Comparison of ENCODE assay signal across 9 cellular contexts in the genomic region with DNA sequence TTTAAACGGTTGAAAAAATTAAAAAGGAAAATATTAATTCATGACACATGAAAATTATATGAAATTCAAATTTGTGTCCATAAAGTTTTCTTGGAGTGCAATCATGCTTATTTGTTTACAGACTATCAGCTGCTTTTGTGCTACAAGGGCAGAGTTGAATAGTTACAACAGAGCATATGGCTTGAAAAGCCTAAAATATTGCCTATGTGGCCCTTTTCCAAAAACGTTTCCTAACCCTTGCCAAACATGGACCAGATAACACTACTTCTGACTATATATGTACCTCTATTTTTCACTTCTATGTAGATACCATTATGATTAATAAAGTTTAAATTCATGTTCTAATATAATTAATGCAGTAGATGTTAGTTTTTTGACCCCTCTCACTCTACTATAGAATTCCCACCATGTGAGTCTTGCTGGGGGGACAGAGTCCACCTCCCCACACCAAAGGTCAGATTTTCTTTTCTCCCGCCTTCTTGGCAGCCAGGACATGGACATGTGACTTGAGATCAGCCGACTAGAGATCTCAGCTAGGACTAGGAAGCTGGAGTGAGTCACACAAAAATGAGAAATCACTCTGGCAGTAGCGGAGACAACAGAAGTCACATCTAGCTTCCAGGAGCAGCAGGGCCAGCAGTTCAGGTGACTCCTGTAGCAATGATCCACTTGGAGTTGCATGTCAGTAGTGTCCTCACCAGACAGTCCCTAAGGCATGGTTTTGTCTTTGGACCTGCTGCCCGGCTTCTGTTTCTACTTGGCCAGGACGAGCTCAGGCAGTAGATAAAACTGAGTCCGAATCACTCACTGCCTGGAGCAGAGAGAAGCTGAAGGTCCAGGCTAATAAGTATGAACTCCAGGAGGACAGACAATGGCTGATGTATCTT. TPM values are rescaled to one million over a fixed set of nuclear protein-coding genes. Genes with fewer than 3 reads are reported as not detected.
DNase-seq lines count a peak whose midpoint lies in the region; ATAC-seq and TF ChIP-seq lines count a peak whose summit lies in the region.
"Had no signal": no experiment of that assay in that cellular context is flagged by ENCODE, and none has a peak within 500 bp of the region (broad histone marks: within the 10 kb centered on the region; RNA-seq: fewer than 3 reads in every experiment).

No MANE protein-coding gene starts in this region.

- H3K9me3 ChIP-seq in endodermal cell (ENCODE audit: control insufficient read depth, low read length) (no peaks in the 10 kb centered on the region), aorta (ENCODE audit: control insufficient read depth, low read length) (no peaks in the 10 kb centered on the region)
- H3K9me3 ChIP-seq in naive thymus-derived CD4-positive, alpha-beta T cell (ENCODE audit: control insufficient read depth in 2 of 3, low read length in 3 of 3): no peaks in the 10 kb centered on the region

- H3K79me1 ChIP-seq in mesendoderm (ENCODE audit: low read length): no peaks in the 10 kb centered on the region

- H3K27me3 Mint-ChIP-seq in activated naive CD8-positive, alpha-beta T cell treated with anti-CD3 and anti-CD28 coated beads, Interleukin-2, amount 10 ng/mL, durations not matched to agents 7 days and 5 days: no peaks in the 10 kb centered on the region
- no peaks in the 10 kb centered on the region for H3K27me3 Mint-ChIP-seq in activated naive CD8-positive, alpha-beta T cell treated with anti-CD3 and anti-CD28 coated beads, Interleukin-2, amount 50 U/mL, for 24 hours
- no peaks in the 10 kb centered on the region for H3K27me3 Mint-ChIP-seq in endodermal cell (ENCODE audit: insufficient read depth)
- no peaks in the 10 kb centered on the region for H3K27me3 Mint-ChIP-seq in naive thymus-derived CD4-positive, alpha-beta T cell
- H3K27me3 Mint-ChIP-seq: activated CD4-positive, alpha-beta T cell treated with anti-CD3 and anti-CD28 coated beads, Interleukin-2, amount 10 ng/mL, durations not matched to agents 24 days and 14 days had no signal

- H2BK5ac ChIP-seq in mesendoderm (ENCODE audit: low read length): no peak overlapping the region

- no peak overlapping the region for H4K5ac ChIP-seq in mesendoderm (ENCODE audit: low read length)

- no peak for DNase-seq in activated naive CD8-positive, alpha-beta T cell treated with anti-CD3 and anti-CD28 coated beads, Interleukin-2, amount 10 ng/mL, durations not matched to agents 7 days and 5 days
- no peak for DNase-seq in activated naive CD8-positive, alpha-beta T cell treated with anti-CD3 and anti-CD28 coated beads, Interleukin-2, amount 50 U/mL, for 24 hours
- DNase-seq in endodermal cell: no peak
- no peak for DNase-seq in mesendoderm
- DNase-seq in aorta: peak in 1 of 2 donors; percentile 77
- DNase-seq in epidermal melanocyte (ENCODE audit: insufficient read length, low spot score): no peak
- DNase-seq in naive thymus-derived CD4-positive, alpha-beta T cell: no peak
- DNase-seq: activated CD4-positive, alpha-beta T cell treated with anti-CD3 and anti-CD28 coated beads, Interleukin-2, amount 10 ng/mL, durations not matched to agents 24 days and 14 days had no signal

- peaks cover 9% of the 10 kb centered on the region for H3K36me3 Mint-ChIP-seq in activated naive CD8-positive, alpha-beta T cell treated with anti-CD3 and anti-CD28 coated beads, Interleukin-2, amount 10 ng/mL, durations not matched to agents 7 days and 5 days
- peaks cover 14% of the 10 kb centered on the region for H3K36me3 Mint-ChIP-seq in activated naive CD8-positive, alpha-beta T cell treated with anti-CD3 and anti-CD28 coated beads, Interleukin-2, amount 50 U/mL, for 24 hours (ENCODE audit: low read depth)
- H3K36me3 Mint-ChIP-seq in endodermal cell (ENCODE audit: low read depth): peaks cover 19% of the 10 kb centered on the region
- peaks cover 0 to 28% (median 12%) of the 10 kb centered on the region in 5 donors for H3K36me3 Mint-ChIP-seq in naive thymus-derived CD4-positive, alpha-beta T cell

- no peak overlapping the region for H3K4me2 ChIP-seq in mesendoderm (ENCODE audit: low read length)

- H3K27ac ChIP-seq in endodermal cell (ENCODE audit: low read depth, low read length) (no peak overlapping the region), mesendoderm (ENCODE audit: low read depth, low read length) (no peak overlapping the region), aorta (ENCODE audit: low read depth in 1 of 2, low read length in 2 of 2) (peak overlapping the region in 1 of 2 donors; percentile 47)
- no peak overlapping the region for H3K27ac ChIP-seq in naive thymus-derived CD4-positive, alpha-beta T cell (ENCODE audit: low read depth, low read length)

- intact Hi-C loops in aorta (cut with DNase I): no loop called here
- intact Hi-C loops in naive thymus-derived CD4-positive, alpha-beta T cell (cut with micrococcal nuclease): no loop called here

- no peak overlapping the region for H2BK120ac ChIP-seq in mesendoderm (ENCODE audit: low read depth, low read length)

- ATAC-seq in activated naive CD8-positive, alpha-beta T cell treated with anti-CD3 and anti-CD28 coated beads, Interleukin-2, amount 10 ng/mL, durations not matched to agents 7 days and 5 days (ENCODE audit: low read depth): no peak
- ATAC-seq in activated naive CD8-positive, alpha-beta T cell treated with anti-CD3 and anti-CD28 coated beads, Interleukin-2, amount 50 U/mL, for 24 hours: no peak
- ATAC-seq in aorta (ENCODE audit: low FRiP score) (peak; percentile 82), GM19395 (IDR thresholded peaks at IDR 0.05; ENCODE audit: unreplicated experiment) (no peak)
- no peak for ATAC-seq in naive thymus-derived CD4-positive, alpha-beta T cell

- H3K9me3 Mint-ChIP-seq in activated naive CD8-positive, alpha-beta T cell treated with anti-CD3 and anti-CD28 coated beads, Interleukin-2, amount 10 ng/mL, durations not matched to agents 7 days and 5 days: no peaks in the 10 kb centered on the region
- H3K9me3 Mint-ChIP-seq in activated naive CD8-positive, alpha-beta T cell treated with anti-CD3 and anti-CD28 coated beads, Interleukin-2, amount 50 U/mL, for 24 hours: no peaks in the 10 kb centered on the region
- no peaks in the 10 kb centered on the region for H3K9me3 Mint-ChIP-seq in endodermal cell
- no peaks in the 10 kb centered on the region for H3K9me3 Mint-ChIP-seq in naive thymus-derived CD4-positive, alpha-beta T cell
- H3K9me3 Mint-ChIP-seq: activated CD4-positive, alpha-beta T cell treated with anti-CD3 and anti-CD28 coated beads, Interleukin-2, amount 10 ng/mL, durations not matched to agents 24 days and 14 days had no signal

- H3K23ac ChIP-seq in mesendoderm (ENCODE audit: low read length): no peak overlapping the region

- no peak overlapping the region for H3K56ac ChIP-seq in mesendoderm (ENCODE audit: low read length)

- POLR2A ChIA-PET in activated naive CD8-positive, alpha-beta T cell treated with anti-CD3 and anti-CD28 coated beads, Interleukin-2, amount 10 ng/mL, durations not matched to agents 7 days and 5 days (lab: Charles Lee): no interaction called here
- POLR2A ChIA-PET in naive thymus-derived CD4-positive, alpha-beta T cell (lab: Charles Lee): interaction anchor here (0.7 to 0.8 kb wide), 2 partner anchors 22 to 375 kb away, joined by 4 read pairs; a partner anchor contains a TSS

- H3K18ac ChIP-seq in mesendoderm (ENCODE audit: low read length): no peak overlapping the region

- no peak overlapping the region for H3K4me3 Mint-ChIP-seq in activated naive CD8-positive, alpha-beta T cell treated with anti-CD3 and anti-CD28 coated beads, Interleukin-2, amount 10 ng/mL, durations not matched to agents 7 days and 5 days
- no peak overlapping the region for H3K4me3 Mint-ChIP-seq in activated naive CD8-positive, alpha-beta T cell treated with anti-CD3 and anti-CD28 coated beads, Interleukin-2, amount 50 U/mL, for 24 hours
- H3K4me3 Mint-ChIP-seq in endodermal cell: no peak overlapping the region
- no peak overlapping the region for H3K4me3 Mint-ChIP-seq in naive thymus-derived CD4-positive, alpha-beta T cell
- H3K4me3 Mint-ChIP-seq: activated CD4-positive, alpha-beta T cell treated with anti-CD3 and anti-CD28 coated beads, Interleukin-2, amount 10 ng/mL, durations not matched to agents 24 days and 14 days had no signal

- H3K4me3 ChIP-seq in endodermal cell (ENCODE audit: low read length) (no peak overlapping the region), mesendoderm (ENCODE audit: low read length) (no peak overlapping the region), aorta (ENCODE audit: low read length in 2 of 2) (no peak overlapping the region)
- no peak overlapping the region for H3K4me3 ChIP-seq in naive thymus-derived CD4-positive, alpha-beta T cell (ENCODE audit: low read length)

- peak overlapping the region; percentile 7 for H4K8ac ChIP-seq in mesendoderm (ENCODE audit: low read depth, low read length)

- no peaks in the 10 kb centered on the region for H3K79me2 ChIP-seq in mesendoderm (ENCODE audit: control insufficient read depth, insufficient read depth, low read length)

- no peak overlapping the region for H2AK5ac ChIP-seq in mesendoderm (ENCODE audit: low read length)

- CTCF ChIA-PET in naive thymus-derived CD4-positive, alpha-beta T cell (lab: Charles Lee): interaction anchor here (0.5 to 0.6 kb wide), 4 partner anchors 28 to 602 kb away, joined by 3 read pairs; no protein-coding TSS in a partner anchor

- H3K4me1 ChIP-seq in endodermal cell (ENCODE audit: control insufficient read depth, insufficient read depth, low read length) (no peaks in the 10 kb centered on the region), mesendoderm (ENCODE audit: control insufficient read depth, low read depth, low read length) (no peaks in the 10 kb centered on the region), aorta (ENCODE audit: control insufficient read depth in 1 of 2, insufficient read depth in 2 of 2, low read length in 2 of 2) (no peaks in the 10 kb centered on the region)
- H3K4me1 ChIP-seq in naive thymus-derived CD4-positive, alpha-beta T cell (ENCODE audit: control insufficient read depth in 2 of 2, insufficient read depth in 2 of 2, low read length in 2 of 2): peaks cover 0 to 3% of the 10 kb centered on the region in 2 donors

- TF ChIP-seq CTCF in endodermal cell (conservative IDR thresholded peaks at IDR 0.05): no peak

- H3K27ac Mint-ChIP-seq in activated naive CD8-positive, alpha-beta T cell treated with anti-CD3 and anti-CD28 coated beads, Interleukin-2, amount 10 ng/mL, durations not matched to agents 7 days and 5 days: peak overlapping the region; percentile 16
- H3K27ac Mint-ChIP-seq in activated naive CD8-positive, alpha-beta T cell treated with anti-CD3 and anti-CD28 coated beads, Interleukin-2, amount 50 U/mL, for 24 hours: no peak overlapping the region
- peak overlapping the region; percentile 56 for H3K27ac Mint-ChIP-seq in endodermal cell
- peak overlapping the region in 1 of 9 donors; percentile 67 for H3K27ac Mint-ChIP-seq in naive thymus-derived CD4-positive, alpha-beta T cell
- H3K27ac Mint-ChIP-seq: activated CD4-positive, alpha-beta T cell treated with anti-CD3 and anti-CD28 coated beads, Interleukin-2, amount 10 ng/mL, durations not matched to agents 24 days and 14 days had no signal

- H3K27me3 ChIP-seq in endodermal cell (ENCODE audit: control insufficient read depth, insufficient read depth, low read length, poor library complexity, severe bottlenecking) (no peaks in the 10 kb centered on the region), mesendoderm (ENCODE audit: insufficient read depth, low read length, poor library complexity) (no peaks in the 10 kb centered on the region), aorta (ENCODE audit: control insufficient read depth in 1 of 2, insufficient read depth in 2 of 2, low read length in 1 of 2) (no peaks in the 10 kb centered on the region)
- no peaks in the 10 kb centered on the region for H3K27me3 ChIP-seq in naive thymus-derived CD4-positive, alpha-beta T cell (ENCODE audit: control insufficient read depth in 2 of 2, insufficient read depth in 2 of 2, low read length in 2 of 2)

- H3K9ac ChIP-seq in endodermal cell (ENCODE audit: extremely low read depth, low read length, poor library complexity, severe bottlenecking) (no peak overlapping the region), mesendoderm (ENCODE audit: low read length) (no peak overlapping the region)

- H3K36me3 ChIP-seq in endodermal cell (ENCODE audit: control insufficient read depth, insufficient read depth, low read length): peaks cover 37% of the 10 kb centered on the region
- peaks cover 5% of the 10 kb centered on the region for H3K36me3 ChIP-seq in mesendoderm (ENCODE audit: control insufficient read depth, insufficient read depth, low read length)
- peaks cover 0 to 2% of the 10 kb centered on the region in 2 donors for H3K36me3 ChIP-seq in aorta (ENCODE audit: control insufficient read depth in 1 of 2, insufficient read depth in 2 of 2, low read length in 1 of 2)
- H3K36me3 ChIP-seq in naive thymus-derived CD4-positive, alpha-beta T cell (ENCODE audit: control insufficient read depth in 2 of 3, insufficient read depth in 3 of 3, low read length in 3 of 3): peaks cover 0 to 17% (median 0%) of the 10 kb centered on the region in 3 experiments

- H3K4me1 Mint-ChIP-seq in activated naive CD8-positive, alpha-beta T cell treated with anti-CD3 and anti-CD28 coated beads, Interleukin-2, amount 10 ng/mL, durations not matched to agents 7 days and 5 days: peaks cover 18% of the 10 kb centered on the region
- peaks cover 8% of the 10 kb centered on the region for H3K4me1 Mint-ChIP-seq in activated naive CD8-positive, alpha-beta T cell treated with anti-CD3 and anti-CD28 coated beads, Interleukin-2, amount 50 U/mL, for 24 hours
- H3K4me1 Mint-ChIP-seq in endodermal cell: no peaks in the 10 kb centered on the region
- peaks cover 3 to 17% (median 4%) of the 10 kb centered on the region in 7 donors for H3K4me1 Mint-ChIP-seq in naive thymus-derived CD4-positive, alpha-beta T cell

- no peak overlapping the region for H2BK15ac ChIP-seq in mesendoderm (replicated peaks; ENCODE audit: low read depth)

- no peak overlapping the region for H3K4ac ChIP-seq in mesendoderm (ENCODE audit: low read depth, low read length)

- 93 to 95% methylated on average over 6 to 8 of the region's 8 CpGs for WGBS in endodermal cell (ENCODE audit: insufficient coverage in 1 of 2, insufficient read length in 1 of 2), 2 experiments
- WGBS in mesendoderm (ENCODE audit: extremely low coverage, insufficient coverage, low lambda C conversion rate): 100% methylated on average over 1 of the region's 8 CpGs
- 40 to 43% methylated on average over 8 of the region's 8 CpGs for WGBS in aorta, 2 donors

RNA-seq across cellular contexts. Expression of a gene that starts 22.4 kb away (rescaled TPM):
- 10 to 100 TPM; 57.6 to 61.5 TPM for total RNA-seq in activated naive CD8-positive, alpha-beta T cell treated with anti-CD3 and anti-CD28 coated beads, Interleukin-2, amount 10 ng/mL, durations not matched to agents 7 days and 5 days
- total RNA-seq in endodermal cell: 10 to 100 TPM; 54.6 to 63.2 TPM
- 94.6 TPM for polyA plus RNA-seq in endodermal cell (2013, experiment 1 of 2)
- polyA plus RNA-seq in endodermal cell (2013, experiment 2 of 2): 76.5 TPM
- polyA plus RNA-seq in mesendoderm (2013, experiment 1 of 2): 100.0 TPM
- 131 TPM for polyA plus RNA-seq in mesendoderm (2013, experiment 2 of 2)
- 10 to 100 TPM; 23.2 to 27.4 TPM for total RNA-seq in aorta
- polyA plus RNA-seq in aorta: 10 to 100 TPM; 24.1 to 81.9 TPM
- total RNA-seq in naive thymus-derived CD4-positive, alpha-beta T cell: 10 to 100 TPM; 19.2 to 66.8 (median 28.0) TPM
- 10 to 100 TPM; 52.8 to 92.1 TPM for polyA plus RNA-seq in naive thymus-derived CD4-positive, alpha-beta T cell

RNA-seq across cellular contexts. Expression of a gene that starts 24.6 kb away (rescaled TPM):
- total RNA-seq in activated naive CD8-positive, alpha-beta T cell treated with anti-CD3 and anti-CD28 coated beads, Interleukin-2, amount 10 ng/mL, durations not matched to agents 7 days and 5 days: 100 to 1,000 TPM; 119 to 126 TPM
- total RNA-seq in endodermal cell (10 to 100 TPM; 54.5 to 63.0 TPM), aorta (100 to 1,000 TPM; 122 to 153 TPM)
- polyA plus RNA-seq in endodermal cell (2013, experiment 1 of 2): 62.9 TPM
- polyA plus RNA-seq in endodermal cell (2013, experiment 2 of 2): 61.1 TPM
- 39.2 TPM for polyA plus RNA-seq in mesendoderm (2013, experiment 1 of 2)
- polyA plus RNA-seq in mesendoderm (2013, experiment 2 of 2): 41.6 TPM
- 10 to 100 TPM; 54.6 to 57.7 TPM for polyA plus RNA-seq in aorta
- total RNA-seq in naive thymus-derived CD4-positive, alpha-beta T cell: 100 to 1,000 TPM; 117 to 161 (median 153) TPM
- 10 to 100 TPM; 61.3 to 84.4 TPM for polyA plus RNA-seq in naive thymus-derived CD4-positive, alpha-beta T cell

RNA-seq across cellular contexts. Expression of a gene that starts 24.9 kb away (rescaled TPM):
- 10 to 100 TPM; 13.4 to 17.6 TPM for total RNA-seq in activated naive CD8-positive, alpha-beta T cell treated with anti-CD3 and anti-CD28 coated beads, Interleukin-2, amount 10 ng/mL, durations not matched to agents 7 days and 5 days
- total RNA-seq in endodermal cell: 1 to 10 TPM; 2.4 to 2.6 TPM
- polyA plus RNA-seq in endodermal cell (2013, experiment 1 of 2): 3.0 TPM
- polyA plus RNA-seq in endodermal cell (2013, experiment 2 of 2): 1.6 TPM
- polyA plus RNA-seq in mesendoderm (2013, experiment 1 of 2): 0.53 TPM
- 0.49 TPM for polyA plus RNA-seq in mesendoderm (2013, experiment 2 of 2)
- 1 to 10 TPM; 6.0 to 8.0 TPM for total RNA-seq in aorta
- polyA plus RNA-seq in aorta: 1 to 10 TPM; 2.0 to 8.1 TPM
- total RNA-seq in naive thymus-derived CD4-positive, alpha-beta T cell: 1 to 10 TPM in 3 of 5 experiments, under 1 TPM in 1, not detected in 1; 0.46 to 9.3 (median 4.2) TPM
- polyA plus RNA-seq in naive thymus-derived CD4-positive, alpha-beta T cell: not detected
